ENCODE assay signal across 14 cellular contexts in genomic region chr7:101402835-101403234, GRCh38. TPM values are rescaled to one million over a fixed set of nuclear protein-coding genes. Genes with fewer than 3 reads are reported as not detected.
DNase-seq lines count a peak whose midpoint lies in the region; ATAC-seq, FAIRE-seq and TF ChIP-seq lines count a peak whose summit lies in the region.
"Had no signal": no experiment of that assay in that cellular context is flagged by ENCODE, and none has a peak within 500 bp of the region (broad histone marks: within the 10 kb centered on the region; RNA-seq: fewer than 3 reads in every experiment).

No MANE protein-coding gene starts in this region.

- no peaks in the 10 kb centered on the region for H3K36me3 ChIP-seq in HUES6 (ENCODE audit: control insufficient read depth, insufficient read depth, low read length)
- H3K36me3 ChIP-seq in K562 (ENCODE audit: control insufficient read depth, insufficient read depth, low read length) = no peaks in the 10 kb centered on the region
- no peaks in the 10 kb centered on the region for H3K36me3 ChIP-seq in effector memory CD4-positive, alpha-beta T cell (ENCODE audit: control insufficient read depth, insufficient read depth, low read length)

- no peaks in the 10 kb centered on the region for H3K79me2 ChIP-seq in K562 (ENCODE audit: control insufficient read depth, insufficient read depth, low read length)

- WGBS in K562 (ENCODE audit: insufficient coverage, low coverage, missing lambda C conversion rate) = 0% methylated on average over 6 of the region's 6 CpGs

- BruUV-seq in K562 (replicated peaks; lab: Mats Ljungman, UMichigan) = no TSS peak

- in situ Hi-C loops in K562 (cut with MboI) = no loop called here

- no peak for TF ChIP-seq CTCF in K562 (IDR thresholded peaks at IDR 0.05 in 2 of 3, conservative IDR thresholded peaks at IDR 0.05 in 1 of 3; ENCODE audit: insufficient read depth in 2 of 3, low read depth in 1 of 3, low read length in 3 of 3)
- no peak for TF ChIP-seq CTCF in nephron (IDR thresholded peaks at IDR 0.05; ENCODE audit: unreplicated experiment in 3 of 3)

- no peak overlapping the region for H3K4me3 Mint-ChIP-seq in nephron

- H2AFZ ChIP-seq in K562 (ENCODE audit: low read depth, low read length) = no peak overlapping the region

- POLR2A ChIA-PET in K562 (lab: Yijun Ruan, JAX) = no interaction called here

- no peak for DNase-seq in K562 (ENCODE audit: extremely low read depth in 1 of 4, low spot score in 3 of 4)
- DNase-seq in effector memory CD4-positive, alpha-beta T cell = no peak
- DNase-seq in C1 segment of cervical spinal cord (lab: John Stamatoyannopoulos, UW) = no peak
- DNase-seq: AML-193, COR-L47, GOT3, NCI-H1105, NCI-H2081 had no signal

- H3K36me3 Mint-ChIP-seq in nephron (ENCODE audit: low read depth) = peaks cover 32% of the 10 kb centered on the region

- no peak for TF ChIP-seq POLR2A in K562 (conservative IDR thresholded peaks at IDR 0.05)

- peaks cover 30% of the 10 kb centered on the region for H3K4me1 Mint-ChIP-seq in nephron

- H3K4me1 ChIP-seq in HUES6 (ENCODE audit: control insufficient read depth, insufficient read depth, low read length) (peaks cover 31% of the 10 kb centered on the region), K562 (replicated peaks in 1 of 2; ENCODE audit: control insufficient read depth in 2 of 2, insufficient read depth in 2 of 2, low read length in 2 of 2) (peaks cover 0 to 3% of the 10 kb centered on the region in 2 experiments; a peak in 1 of 5 replicates)
- no peaks in the 10 kb centered on the region for H3K4me1 ChIP-seq in effector memory CD4-positive, alpha-beta T cell (ENCODE audit: control insufficient read depth, insufficient read depth, low read length, poor library complexity, severe bottlenecking)

- H3K4me3 ChIP-seq in HUES6 (ENCODE audit: low read depth, low read length) = no peak overlapping the region
- H3K4me3 ChIP-seq in K562 = no peak overlapping the region
- H3K4me3 ChIP-seq in effector memory CD4-positive, alpha-beta T cell (ENCODE audit: insufficient read depth, low read depth, low read length, poor library complexity, severe bottlenecking) = no peak overlapping the region

- no peak overlapping the region for H3K4me2 ChIP-seq in K562 (ENCODE audit: insufficient read depth, low read length)

- CTCF ChIA-PET in K562 (lab: Yijun Ruan, JAX; ENCODE audit: low intra/inter-chr PET ratio) = no interaction called here

- H3K27ac ChIP-seq in HUES6 (ENCODE audit: low read depth, low read length) (peak overlapping the region; percentile 7; the same call in 1 of the 2 replicates), K562 (ENCODE audit: extremely low read depth, low read depth, low read length) (no peak overlapping the region)
- no peak overlapping the region for H3K27ac ChIP-seq in effector memory CD4-positive, alpha-beta T cell (ENCODE audit: insufficient read depth, low read length, poor library complexity, severe bottlenecking)
- H3K27ac ChIP-seq: HL-60 had no signal

- H3K27ac Mint-ChIP-seq in nephron = peak overlapping the region in 2 of 3 experiments; percentile 14 to 48

- no peak overlapping the region for H3K9ac ChIP-seq in HUES6 (ENCODE audit: low read length)
- no peak overlapping the region for H3K9ac ChIP-seq in K562 (ENCODE audit: insufficient read depth in 1 of 2, low read depth in 2 of 2, low read length in 2 of 2)

- peaks cover 13% of the 10 kb centered on the region; the same call in 1 of the 2 replicates for H4K20me1 ChIP-seq in K562 (replicated peaks; ENCODE audit: control insufficient read depth, insufficient read depth, low read length)

- no peak for TF ChIP-seq RAD21 in K562 (CRISPR knock-in tag; conservative IDR thresholded peaks at IDR 0.05 in 1 of 2, IDR thresholded peaks at IDR 0.05 in 1 of 2)

- H3K9me1 ChIP-seq in K562 (ENCODE audit: control insufficient read depth, insufficient read depth, low read length) = no peaks in the 10 kb centered on the region

- intact Hi-C loops in K562 (cut with micrococcal nuclease) = no loop called here

- no peaks in the 10 kb centered on the region for H3K27me3 ChIP-seq in HUES6 (ENCODE audit: control insufficient read depth, insufficient read depth, low read length)
- peaks cover 29 to 73% of the 10 kb centered on the region in 2 experiments for H3K27me3 ChIP-seq in K562 (ENCODE audit: control insufficient read depth in 2 of 2, insufficient read depth in 2 of 2, low read length in 2 of 2)
- no peaks in the 10 kb centered on the region for H3K27me3 ChIP-seq in effector memory CD4-positive, alpha-beta T cell (replicated peaks; ENCODE audit: control insufficient read depth, insufficient read depth, low read length, poor library complexity, severe bottlenecking)

- H3K27me3 Mint-ChIP-seq in nephron (ENCODE audit: low read depth) = peaks cover 13% of the 10 kb centered on the region

- ATAC-seq in K562 = no peak
- ATAC-seq in GM21390 (IDR thresholded peaks at IDR 0.05; ENCODE audit: unreplicated experiment) = no peak
- ATAC-seq in HG02981 (IDR thresholded peaks at IDR 0.05; ENCODE audit: unreplicated experiment) = no peak
- ATAC-seq: Right ventricle myocardium inferior had no signal

- no peak for FAIRE-seq in K562 (lab: Jason Lieb, UNC)

- TF ChIP-seq EP300 in K562 (IDR thresholded peaks at IDR 0.05; ENCODE audit: low read length) = no peak

- H3K9me3 Mint-ChIP-seq in nephron = peaks cover under 1% of the 10 kb centered on the region

- H3K9me3 ChIP-seq in HUES6 (ENCODE audit: control insufficient read depth, insufficient read depth, low read depth, low read length) (no peaks in the 10 kb centered on the region; the same call in 1 of the 2 replicates), K562 (replicated peaks; ENCODE audit: control insufficient read depth, insufficient read depth, low read depth, low read length) (no peaks in the 10 kb centered on the region)
- H3K9me3 ChIP-seq in effector memory CD4-positive, alpha-beta T cell (ENCODE audit: control insufficient read depth, low read length) = no peaks in the 10 kb centered on the region

TF ChIP-seq in K562, 482 proteins besides CTCF, POLR2A, EP300 and RAD21:
- TF ChIP-seq ZNF121 (CRISPR knock-in tag; conservative IDR thresholded peaks at IDR 0.05) (peak; percentile 70), NR3C1 (CRISPR knock-in tag; IDR thresholded peaks at IDR 0.05) (no peak)
TF ChIP-seq in K562: peak in this region for 1.

RNA-seq across cellular contexts. Expression of gene COL26A1, which starts 40.2 kb away (rescaled TPM):
- not detected in 2 replicates for total RNA-seq in K562 (2011; cell fraction: chromatin; rRNA removed; ENCODE audit: low replicate concordance)
- not detected in 2 replicates for total RNA-seq in K562 (2011; cell fraction: nucleolus; rRNA removed)
- total RNA-seq in K562 (2011; cell fraction: nucleoplasm; rRNA removed) = not detected in 2 replicates
- 0.05 and 0.12 TPM in 2 replicates for total RNA-seq in K562 (2014; rRNA removed)
- not detected in 2 replicates for total RNA-seq in K562 (2014; rRNA removed; fragmentation: Illumina TruSeq; extraction: Trizol)
- not detected in 2 replicates for total RNA-seq in K562 (2015; rRNA removed; fragmentation: Illumina TruSeq; extraction: Trizol)
- total RNA-seq in K562 (2021) = 0.09 and 0.16 TPM in 2 replicates
- 0.04 TPM in 1 of 2 replicates, not detected in the other for polyA plus RNA-seq in K562 (2011; rRNA removed)
- 0.01 TPM in 1 of 2 replicates, not detected in the other for polyA plus RNA-seq in K562 (2011; cell fraction: cytosol; rRNA removed)
- polyA plus RNA-seq in K562 (2011; cell fraction: nucleus; rRNA removed) = 0.07 and 0.11 TPM in 2 replicates
- 0.17 and 0.50 TPM in 2 replicates for polyA plus RNA-seq in K562 (2012)
- 0.39 TPM in 1 of 2 replicates, not detected in the other for polyA plus RNA-seq in K562 (2014; fragmentation: Illumina TruSeq; extraction: Trizol)
- not detected for polyA plus RNA-seq in K562 (2014; fragmentation: Nextera tagmentation; extraction: Ambion mirVana)
- 0.04 TPM in 1 of 2 replicates, not detected in the other for polyA plus RNA-seq in K562 (2014; rRNA removed)
- not detected in 2 replicates for polyA minus RNA-seq in K562 (2011; rRNA and poly(A)+ RNA removed)
- not detected in 2 replicates for polyA minus RNA-seq in K562 (2011; cell fraction: cytosol; rRNA and poly(A)+ RNA removed)
- polyA minus RNA-seq in K562 (2011; cell fraction: nucleus; rRNA and poly(A)+ RNA removed) = not detected in 2 replicates
- total RNA-seq: Right ventricle myocardium inferior had no signal
